ENCODE assay signal across 12 cellular contexts in the genomic region with DNA sequence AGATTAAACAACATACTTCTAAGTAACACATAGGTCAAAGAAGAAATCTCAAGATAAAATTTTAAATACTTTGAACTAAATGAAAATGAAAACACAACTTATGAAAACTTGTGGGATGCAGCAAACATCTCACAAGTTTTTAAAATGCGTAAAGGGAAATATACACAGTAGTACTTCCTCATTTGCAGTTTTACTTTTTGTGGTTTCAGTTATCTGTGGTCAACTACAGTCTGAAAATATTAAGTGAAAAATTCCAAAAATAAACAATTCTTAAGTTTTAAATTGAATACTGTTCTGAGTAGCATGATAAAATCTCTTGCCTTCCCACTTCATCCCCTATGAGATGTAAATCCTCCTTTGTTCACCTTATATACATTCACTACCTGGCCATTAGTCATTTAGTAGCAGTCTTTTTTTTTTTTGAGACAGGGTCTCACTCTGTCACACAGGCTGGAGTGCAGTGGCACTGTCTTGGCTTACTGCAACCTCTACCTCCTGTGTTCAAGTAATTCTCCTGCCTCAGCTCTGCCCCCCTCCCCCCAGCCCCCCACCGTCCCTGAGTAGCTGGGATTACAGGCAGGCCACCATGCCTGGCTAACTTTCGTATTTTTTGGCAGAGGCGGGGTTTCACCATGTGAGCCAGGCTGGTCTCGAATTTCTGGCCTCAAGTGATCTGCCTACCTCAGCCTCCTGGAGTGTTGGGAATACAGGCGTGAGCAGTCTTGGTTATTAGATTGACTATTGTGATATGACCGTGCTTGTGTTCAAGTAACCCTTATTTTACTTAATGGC.
A peak's percentile ranks its signal among the peaks of the same experiment; 100 is the strongest.
DNase-seq lines count a peak whose midpoint lies in the region; ATAC-seq, FAIRE-seq and TF ChIP-seq lines count a peak whose summit lies in the region.
"Had no signal": no experiment of that assay in that cellular context is flagged by ENCODE, and none has a peak within 500 bp of the region (broad histone marks: within the 10 kb centered on the region; RNA-seq: fewer than 3 reads in every experiment).

No MANE protein-coding gene starts in this region.

- H3K27ac Mint-ChIP-seq in CD8-positive, alpha-beta T cell, result peak overlapping the region; percentile 16
- H3K27ac Mint-ChIP-seq: activated naive CD8-positive, alpha-beta T cell treated with anti-CD3 and anti-CD28 coated beads, Interleukin-2, amount 10 ng/mL, durations not matched to agents 7 days and 5 days had no signal

- H3K4me3 ChIP-seq in CD8-positive, alpha-beta T cell (ENCODE audit: low read depth, low read length), result no peak overlapping the region
- H3K4me3 ChIP-seq in pancreas, result no peak overlapping the region
- H3K4me3 ChIP-seq in BE2C (ENCODE audit: low read depth, low read length), result no peak overlapping the region
- H3K4me3 ChIP-seq: gastroesophageal sphincter had no signal

- FAIRE-seq in pancreas (lab: Jason Lieb, UNC), result no peak

- no peak for ATAC-seq in CD8-positive, alpha-beta T cell
- ATAC-seq in GM19328 (IDR thresholded peaks at IDR 0.05; ENCODE audit: unreplicated experiment) (peak; percentile 96), HG02973 (IDR thresholded peaks at IDR 0.05; ENCODE audit: unreplicated experiment) (peak; percentile 98), pancreas (no peak)
- ATAC-seq: gastroesophageal sphincter had no signal

- no peaks in the 10 kb centered on the region for H3K9me3 ChIP-seq in CD8-positive, alpha-beta T cell (ENCODE audit: low read length)
- H3K9me3 ChIP-seq in pancreas, result no peaks in the 10 kb centered on the region
- H3K9me3 ChIP-seq in BE2C, result no peaks in the 10 kb centered on the region

- 84 to 85% methylated on average over 7 of the region's 7 CpGs for whole genome bisulfite sequencing in pancreas, 2 donors

- no peaks in the 10 kb centered on the region for H3K27me3 ChIP-seq in CD8-positive, alpha-beta T cell (ENCODE audit: insufficient read depth, low read length)
- H3K27me3 ChIP-seq in pancreas (no peaks in the 10 kb centered on the region), BE2C (no peaks in the 10 kb centered on the region)
- H3K27me3 ChIP-seq: gastroesophageal sphincter had no signal

- DNase-seq in CD8-positive, alpha-beta T cell, result no peak
- DNase-seq in NOMO-1 treated with DMSO at 0.1 percent for 48 hours (lab: John Stamatoyannopoulos, UW; ENCODE audit: unreplicated experiment) (peak; percentile 64), pancreas (no peak), cerebellar nuclear complex (lab: John Stamatoyannopoulos, UW) (no peak), BE2C (no peak)
- DNase-seq in activated effector memory CD4-positive, alpha-beta T cell treated with Interleukin-2 at 50 U/mL for 16 hours, result no peak
- DNase-seq: activated naive CD8-positive, alpha-beta T cell treated with anti-CD3 and anti-CD28 coated beads, Interleukin-2, amount 10 ng/mL, durations not matched to agents 7 days and 5 days; stimulated activated CD8-positive, alpha-beta memory T cell treated with anti-CD3 and anti-CD28 coated beads, Interleukin-4, amount 100 ng/mL, for 48 hours had no signal

- POLR2A ChIA-PET in CD8-positive, alpha-beta T cell (lab: Charles Lee), result no interaction called here

- peaks cover 4% of the 10 kb centered on the region for H3K4me1 Mint-ChIP-seq in CD8-positive, alpha-beta T cell (ENCODE audit: low read depth)

- no peaks in the 10 kb centered on the region for H3K36me3 Mint-ChIP-seq in CD8-positive, alpha-beta T cell

- CTCF ChIA-PET in CD8-positive, alpha-beta T cell (lab: Charles Lee), result no interaction called here

- no peaks in the 10 kb centered on the region for H3K4me1 ChIP-seq in CD8-positive, alpha-beta T cell (ENCODE audit: insufficient read depth, low read length)
- H3K4me1 ChIP-seq in pancreas (no peaks in the 10 kb centered on the region), BE2C (no peaks in the 10 kb centered on the region)
- H3K4me1 ChIP-seq: gastroesophageal sphincter had no signal

- H3K36me3 ChIP-seq in CD8-positive, alpha-beta T cell (ENCODE audit: insufficient read depth, low read length), result no peaks in the 10 kb centered on the region
- H3K36me3 ChIP-seq in pancreas, result no peaks in the 10 kb centered on the region
- no peaks in the 10 kb centered on the region for H3K36me3 ChIP-seq in BE2C
- H3K36me3 ChIP-seq: gastroesophageal sphincter had no signal

- no peak overlapping the region for H3K27ac ChIP-seq in CD8-positive, alpha-beta T cell (ENCODE audit: low read depth, low read length)
- no peak overlapping the region for H3K27ac ChIP-seq in pancreas
- H3K27ac ChIP-seq: C4-2B, gastroesophageal sphincter had no signal

- H3K9me3 Mint-ChIP-seq in CD8-positive, alpha-beta T cell, result peaks cover 13% of the 10 kb centered on the region

- H3K27me3 Mint-ChIP-seq in CD8-positive, alpha-beta T cell (ENCODE audit: low read depth), result no peaks in the 10 kb centered on the region
- H3K27me3 Mint-ChIP-seq: activated naive CD8-positive, alpha-beta T cell treated with anti-CD3 and anti-CD28 coated beads, Interleukin-2, amount 10 ng/mL, durations not matched to agents 7 days and 5 days had no signal

- no peak for TF ChIP-seq CTCF in CD8-positive, alpha-beta T cell (IDR thresholded peaks at IDR 0.05)
- TF ChIP-seq CTCF in pancreas (IDR thresholded peaks at IDR 0.05), result no peak
- no peak for TF ChIP-seq CTCF in BE2C (IDR thresholded peaks at IDR 0.05; ENCODE audit: low read depth, low read length)

- no peak overlapping the region for H3K4me3 Mint-ChIP-seq in CD8-positive, alpha-beta T cell
- H3K4me3 Mint-ChIP-seq: activated naive CD8-positive, alpha-beta T cell treated with anti-CD3 and anti-CD28 coated beads, Interleukin-2, amount 10 ng/mL, durations not matched to agents 7 days and 5 days had no signal

- intact Hi-C loops in CD8-positive, alpha-beta T cell (cut with DNase I, micrococcal nuclease), result no loop called here
- intact Hi-C loops in pancreas (cut with DNase I), result no loop called here

Comparison
In these comparisons a context has a peak if more than half of its experiments do, and no peak if none do; other contexts are left out.
1. ATAC-seq: peak in GM19328 (single experiment) and HG02973 (single experiment); none in CD8-positive, alpha-beta T cell (single experiment) and pancreas (0 of 4).